Comparison of ENCODE assay signal across 9 cellular contexts in the genomic region with DNA sequence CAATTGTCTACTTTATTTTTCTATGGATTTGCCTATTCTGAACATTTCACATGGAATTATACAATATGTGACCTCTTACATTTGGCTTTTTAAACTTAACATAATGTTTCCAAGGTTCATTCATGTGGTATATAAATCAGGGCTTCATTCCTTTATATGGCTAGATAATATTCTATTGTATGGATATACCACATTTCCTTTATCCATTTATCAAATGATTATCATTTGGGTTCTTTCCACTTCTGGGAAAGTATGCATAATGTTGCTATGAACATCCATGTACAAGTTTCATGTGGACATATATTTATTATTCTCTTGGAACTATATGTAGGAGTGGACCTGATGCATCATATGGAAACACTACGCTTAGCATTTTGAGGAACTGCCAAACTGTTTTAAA.
"Had no signal": no experiment of that assay in that cellular context is flagged by ENCODE, and none has a peak within 500 bp of the region (broad histone marks: within the 10 kb centered on the region; RNA-seq: fewer than 3 reads in every experiment).

No MANE protein-coding gene starts in this region.

- DNase-seq: GM23248, GOT3, H7, HFFc6, IMR-90 had no signal

- H3K36me3 ChIP-seq: HAP-1 had no signal

- H3K9ac ChIP-seq: GM23248 had no signal

- H3K27ac ChIP-seq: HL-60 had no signal

- ATAC-seq: HCT116, K562 had no signal

- H3K4me3 ChIP-seq: GM23248, HAP-1, K562 had no signal

- H2AFZ ChIP-seq: GM23248 had no signal

- FAIRE-seq: K562 had no signal

- H3K4me1 ChIP-seq: HAP-1 had no signal
